In genomic region chr5:139795074-139796001, GRCh38 we compare ENCODE assay signal across 8 cellular contexts. TPM values are rescaled to one million over a fixed set of nuclear protein-coding genes. Genes with fewer than 3 reads are reported as not detected.
A peak's percentile ranks its signal among the peaks of the same experiment; 100 is the strongest.
DNase-seq lines count a peak whose midpoint lies in the region; ATAC-seq and TF ChIP-seq lines count a peak whose summit lies in the region.

PSD2 (plus strand) TSS chr5:139795808; CDS start chr5:139809441, 13,633 bp downstream.

- 6% methylated on average over 83 of the region's 83 CpGs for WGBS in thymus

- no peak within 1 kb of the TSS for H3K27ac Mint-ChIP-seq in CD4-positive, alpha-beta T cell
- H3K27ac Mint-ChIP-seq in IgD-negative memory B cell, result peak within 1 kb of the TSS in 2 of 3 donors; percentile 14 to 85

- CTCF ChIA-PET in CD4-positive, alpha-beta T cell (lab: Charles Lee), result interaction anchor here (0.9 kb wide), 1 partner anchor 8 kb away, joined by 3 read pairs; no protein-coding TSS in a partner anchor

- H3K4me1 ChIP-seq in ascending aorta (peaks cover 5 to 7% of the 10 kb centered on the region in 2 donors), thymus (ENCODE audit: control insufficient read depth, insufficient read depth, low read length) (no peaks in the 10 kb centered on the region)

- peak in 1 of 10 experiments; percentile 12 for DNase-seq in CD4-positive, alpha-beta T cell
- no peak for DNase-seq in ascending aorta (ENCODE audit: low spot score in 2 of 2)
- DNase-seq in left colon, result no peak
- DNase-seq in COLO829 (ENCODE audit: low spot score), result no peak
- DNase-seq in GOT3 (lab: John Stamatoyannopoulos, UW), result no peak
- DNase-seq in AML-193 (lab: John Stamatoyannopoulos, UW), result no peak

- H3K36me3 Mint-ChIP-seq in CD4-positive, alpha-beta T cell (ENCODE audit: low read depth), result no peaks in the 10 kb centered on the region
- peaks cover 2% of the 10 kb centered on the region for H3K36me3 Mint-ChIP-seq in IgD-negative memory B cell

- intact Hi-C loops in CD4-positive, alpha-beta T cell (cut with DNase I, micrococcal nuclease), result loop anchor here in 1 of 2 experiments (2.0 kb wide), 1 partner anchor 45 kb away; no protein-coding TSS in a partner anchor
- intact Hi-C loops in ascending aorta (cut with DNase I), result no loop called here
- intact Hi-C loops in left colon (cut with DNase I, micrococcal nuclease), result no loop called here

- no peak within 1 kb of the TSS for H3K27ac ChIP-seq in CD4-positive, alpha-beta T cell (ENCODE audit: low read depth, low read length)
- H3K27ac ChIP-seq in ascending aorta (no peak within 1 kb of the TSS), thymus (ENCODE audit: low read depth) (no peak within 1 kb of the TSS)

- peaks cover 75% of the 10 kb centered on the region for H3K27me3 Mint-ChIP-seq in CD4-positive, alpha-beta T cell
- peaks cover 42% of the 10 kb centered on the region for H3K27me3 Mint-ChIP-seq in IgD-negative memory B cell

- H3K4me1 Mint-ChIP-seq in CD4-positive, alpha-beta T cell (ENCODE audit: low read depth), result peaks cover 13% of the 10 kb centered on the region
- peaks cover 3 to 8% (median 4%) of the 10 kb centered on the region in 3 donors for H3K4me1 Mint-ChIP-seq in IgD-negative memory B cell

- peak within 1 kb of the TSS; percentile 70 for H3K4me3 Mint-ChIP-seq in CD4-positive, alpha-beta T cell
- H3K4me3 Mint-ChIP-seq in IgD-negative memory B cell, result peak within 1 kb of the TSS in 3 of 4 donors; percentile 59 to 63 (median 60)

- peaks cover 61% of the 10 kb centered on the region for H3K27me3 ChIP-seq in CD4-positive, alpha-beta T cell (ENCODE audit: control insufficient read depth, insufficient read depth, low read length)
- peaks cover 6% of the 10 kb centered on the region for H3K27me3 ChIP-seq in ascending aorta
- peaks cover 52% of the 10 kb centered on the region for H3K27me3 ChIP-seq in thymus (ENCODE audit: control insufficient read depth, insufficient read depth)

- H3K4me3 ChIP-seq in ascending aorta (peak within 1 kb of the TSS; percentile 64 to 66), thymus (ENCODE audit: low read length) (peak within 1 kb of the TSS; percentile 35)

- TF ChIP-seq CTCF in CD4-positive, alpha-beta T cell (IDR thresholded peaks at IDR 0.05), result no peak
- TF ChIP-seq CTCF in ascending aorta (IDR thresholded peaks at IDR 0.05), result no peak

- H3K9me3 Mint-ChIP-seq in CD4-positive, alpha-beta T cell, result no peaks in the 10 kb centered on the region
- H3K9me3 Mint-ChIP-seq in IgD-negative memory B cell, result no peaks in the 10 kb centered on the region

- peak; percentile 57 for ATAC-seq in CD4-positive, alpha-beta T cell (ENCODE audit: poor library complexity)
- peak; percentile 37 for ATAC-seq in left colon

- POLR2A ChIA-PET in CD4-positive, alpha-beta T cell (lab: Charles Lee), result interaction anchor here (1.0 kb wide), 1 partner anchor 8 kb away, joined by 3 read pairs; no protein-coding TSS in a partner anchor

- H3K36me3 ChIP-seq in ascending aorta (no peaks in the 10 kb centered on the region), thymus (ENCODE audit: control insufficient read depth, insufficient read depth) (no peaks in the 10 kb centered on the region)

- no peaks in the 10 kb centered on the region for H3K9me3 ChIP-seq in CD4-positive, alpha-beta T cell (ENCODE audit: control insufficient read depth, low read length)
- H3K9me3 ChIP-seq in ascending aorta (no peaks in the 10 kb centered on the region), thymus (ENCODE audit: control insufficient read depth) (no peaks in the 10 kb centered on the region)

RNA-seq across cellular contexts. Expression of gene PSD2, which starts in this region (rescaled TPM):
- under 1 TPM in 1 of 2 experiments, not detected in 1; 0.08 TPM for total RNA-seq in CD4-positive, alpha-beta T cell
- polyA plus RNA-seq in IgD-negative memory B cell, result not detected
- not detected for total RNA-seq in ascending aorta
- total RNA-seq in left colon, result under 1 TPM in 1 of 2 donors, not detected in 1; 0.08 TPM
- 0.82 TPM for polyA plus RNA-seq in thymus

Comparison
In these comparisons a context has a peak if more than half of its experiments do, and no peak if none do; other contexts are left out.
1. Peak in ATAC-seq in CD4-positive, alpha-beta T cell; RNA of the gene not detected or under 1 TPM.
2. Peak in ATAC-seq in left colon; RNA of the gene not detected or under 1 TPM.